In the genomic region with DNA sequence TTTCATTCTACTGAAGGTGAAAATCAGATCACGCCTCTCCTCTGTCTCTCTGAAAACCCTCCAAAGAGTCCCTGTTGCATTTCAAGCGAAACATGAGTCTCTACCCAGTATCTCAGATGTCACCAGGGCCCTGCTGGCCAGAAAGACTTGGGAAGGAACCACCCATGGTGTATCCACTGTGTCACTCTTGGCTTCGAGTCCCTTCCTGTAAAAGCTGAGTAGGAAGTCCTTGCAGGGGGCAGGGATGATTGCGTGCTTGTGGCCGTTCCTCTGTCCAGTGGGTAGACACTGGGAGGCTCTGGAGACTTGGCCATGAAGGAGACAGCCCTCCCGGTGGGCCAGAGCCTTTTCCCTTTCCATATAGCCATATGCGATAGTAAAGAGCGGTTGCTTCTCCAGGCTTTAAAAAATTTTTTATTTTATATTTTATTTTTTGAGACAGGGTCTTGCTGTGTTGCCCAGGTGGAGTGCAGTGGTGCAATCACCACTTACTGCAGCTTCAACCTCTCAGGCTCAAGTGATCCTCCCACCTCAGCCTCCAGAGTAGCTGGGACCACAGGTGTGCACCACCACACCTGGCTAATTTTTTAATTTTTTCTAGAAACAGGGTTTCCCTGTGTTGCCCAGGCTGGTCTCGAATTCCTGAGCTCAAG, we compare ENCODE assay signal across 19 cellular contexts. TPM values are rescaled to one million over a fixed set of nuclear protein-coding genes. Genes with fewer than 3 reads are reported as not detected.
DNase-seq lines count a peak whose midpoint lies in the region; FAIRE-seq and TF ChIP-seq lines count a peak whose summit lies in the region.
"Had no signal": no experiment of that assay in that cellular context is flagged by ENCODE, and none has a peak within 500 bp of the region (broad histone marks: within the 10 kb centered on the region; RNA-seq: fewer than 3 reads in every experiment).

No MANE protein-coding gene starts in this region.

- no peaks in the 10 kb centered on the region for H3K79me1 ChIP-seq in mesenchymal stem cell (replicated peaks; ENCODE audit: low read length, poor library complexity, severe bottlenecking)

- H3K4me3 ChIP-seq in mesenchymal stem cell (ENCODE audit: insufficient read depth in 1 of 2, low read depth in 1 of 2, low read length in 2 of 2) (no peak overlapping the region), lower leg skin (ENCODE audit: low read depth, poor library complexity, severe bottlenecking) (no peak overlapping the region)
- H3K4me3 ChIP-seq: coronary artery, mucosa of descending colon, ovary, skin epidermis had no signal

- peak; percentile 36 for DNase-seq in AG08395 (ENCODE audit: low spot score)
- DNase-seq in GM12891 (ENCODE audit: insufficient read length, low spot score): no peak
- no peak for DNase-seq in activated T-helper 1 cell treated with anti-CD3 and anti-CD28 coated beads, Interleukin-12 subunit alpha, Interleukin-12 subunit beta, Interleukin-2, Interleukin-4 antibody, amounts not matched to agents 30 ng/mL and 10 ng/mL and 1 ng/mL, durations not matched to agents 14 hours and 24 hours and 36 hours (ENCODE audit: low spot score)
- no peak for DNase-seq in mesenchymal stem cell
- DNase-seq in germinal center (ENCODE audit: low spot score): no peak
- no peak for DNase-seq in NCI-H2107 (lab: John Stamatoyannopoulos, UW)
- no peak for DNase-seq in superior temporal gyrus (ENCODE audit: extremely low spot score)
- no peak for DNase-seq in lower leg skin (ENCODE audit: low spot score in 2 of 2)
- DNase-seq: activated CD4-positive, alpha-beta T cell treated with anti-CD3 and anti-CD28 coated beads for 4 hours; head of caudate nucleus; KG1; mucosa of descending colon; NCI-H226; ovary had no signal

- peaks cover 28% of the 10 kb centered on the region for H3K4me1 ChIP-seq in mesenchymal stem cell (ENCODE audit: control insufficient read depth, insufficient read depth, low read depth, low read length)

- no peak overlapping the region for H4K8ac ChIP-seq in mesenchymal stem cell (ENCODE audit: low read length)

- peak overlapping the region; percentile 35 for H3K4me3 Mint-ChIP-seq in activated T-helper 1 cell treated with anti-CD3 and anti-CD28 coated beads, Interleukin-12 subunit alpha, Interleukin-12 subunit beta, Interleukin-2, Interleukin-4 antibody, amounts not matched to agents 30 ng/mL and 10 ng/mL and 1 ng/mL, durations not matched to agents 14 hours and 24 hours and 36 hours

- no peaks in the 10 kb centered on the region for H3K27me3 ChIP-seq in mesenchymal stem cell (ENCODE audit: control insufficient read depth in 1 of 2, insufficient read depth in 1 of 2, low read length in 2 of 2)
- H3K27me3 ChIP-seq: ovary had no signal

- H3K18ac ChIP-seq in mesenchymal stem cell (ENCODE audit: low read depth in 1 of 2, low read length in 2 of 2): peak overlapping the region in 1 of 2 experiments; percentile 25

- H4K91ac ChIP-seq in mesenchymal stem cell (ENCODE audit: low read length): peak overlapping the region; percentile 25

- H3K36me3 ChIP-seq in mesenchymal stem cell (ENCODE audit: control insufficient read depth in 1 of 2, insufficient read depth in 2 of 2, low read depth in 1 of 2, low read length in 2 of 2): no peaks in the 10 kb centered on the region
- H3K36me3 ChIP-seq: ovary had no signal

- H3K4me1 Mint-ChIP-seq in activated T-helper 1 cell treated with anti-CD3 and anti-CD28 coated beads, Interleukin-12 subunit alpha, Interleukin-12 subunit beta, Interleukin-2, Interleukin-4 antibody, amounts not matched to agents 30 ng/mL and 10 ng/mL and 1 ng/mL, durations not matched to agents 14 hours and 24 hours and 36 hours (ENCODE audit: low read depth): peaks cover 70% of the 10 kb centered on the region

- TF ChIP-seq CTCF in lower leg skin (IDR thresholded peaks at IDR 0.05): no peak

- H2BK5ac ChIP-seq in mesenchymal stem cell (ENCODE audit: low read depth, low read length, poor library complexity, severe bottlenecking): no peak overlapping the region

- peak overlapping the region in 1 of 2 experiments; percentile 73 for H2BK12ac ChIP-seq in mesenchymal stem cell (ENCODE audit: low read length in 2 of 2)

- H2AK5ac ChIP-seq in mesenchymal stem cell (ENCODE audit: low read length, severe bottlenecking): peak overlapping the region; percentile 87

- H3K27ac ChIP-seq in mesenchymal stem cell (ENCODE audit: low read length, poor library complexity, severe bottlenecking): no peak overlapping the region
- H3K27ac ChIP-seq: coronary artery had no signal

- TF ChIP-seq POLR2A in GM12891 (IDR thresholded peaks at IDR 0.05; ENCODE audit: low read depth, low read length): no peak
- no peak for TF ChIP-seq POLR2A in lower leg skin (IDR thresholded peaks at IDR 0.05)

- no peak overlapping the region for H3K14ac ChIP-seq in mesenchymal stem cell (ENCODE audit: low read length in 2 of 2)

- peaks cover 3% of the 10 kb centered on the region for H3K27me3 Mint-ChIP-seq in activated T-helper 1 cell treated with anti-CD3 and anti-CD28 coated beads, Interleukin-12 subunit alpha, Interleukin-12 subunit beta, Interleukin-2, Interleukin-4 antibody, amounts not matched to agents 30 ng/mL and 10 ng/mL and 1 ng/mL, durations not matched to agents 14 hours and 24 hours and 36 hours (ENCODE audit: insufficient read depth)

- WGBS in mesenchymal stem cell: 87% methylated on average over 6 of the region's 9 CpGs
- WGBS in lower leg skin, 2 donors: 70 to 77% methylated on average over 9 of the region's 9 CpGs

- H3K9me3 Mint-ChIP-seq in activated T-helper 1 cell treated with anti-CD3 and anti-CD28 coated beads, Interleukin-12 subunit alpha, Interleukin-12 subunit beta, Interleukin-2, Interleukin-4 antibody, amounts not matched to agents 30 ng/mL and 10 ng/mL and 1 ng/mL, durations not matched to agents 14 hours and 24 hours and 36 hours: peaks cover 10% of the 10 kb centered on the region

- H3K4ac ChIP-seq in mesenchymal stem cell (ENCODE audit: low read depth in 1 of 2, low read length in 2 of 2): no peak overlapping the region

- H2AFZ ChIP-seq in mesenchymal stem cell (ENCODE audit: low read depth, low read length): no peak overlapping the region

- peak overlapping the region; percentile 84 for H2BK15ac ChIP-seq in mesenchymal stem cell (ENCODE audit: low read depth, poor library complexity, severe bottlenecking)

- no peaks in the 10 kb centered on the region for H3K9me3 ChIP-seq in mesenchymal stem cell (ENCODE audit: control insufficient read depth, low read length)
- H3K9me3 ChIP-seq: mucosa of descending colon, ovary had no signal

- no peak overlapping the region for H3K27ac Mint-ChIP-seq in activated T-helper 1 cell treated with anti-CD3 and anti-CD28 coated beads, Interleukin-12 subunit alpha, Interleukin-12 subunit beta, Interleukin-2, Interleukin-4 antibody, amounts not matched to agents 30 ng/mL and 10 ng/mL and 1 ng/mL, durations not matched to agents 14 hours and 24 hours and 36 hours

- peak; percentile 38 for FAIRE-seq in GM12891 (lab: Jason Lieb, UNC)
- FAIRE-seq: islet of Langerhans had no signal

- no peak overlapping the region for H3K9ac ChIP-seq in mesenchymal stem cell (ENCODE audit: low read length)

- intact Hi-C loops in activated T-helper 1 cell treated with anti-CD3 and anti-CD28 coated beads, Interleukin-12 subunit alpha, Interleukin-12 subunit beta, Interleukin-2, Interleukin-4 antibody, amounts not matched to agents 30 ng/mL and 10 ng/mL and 1 ng/mL, durations not matched to agents 14 hours and 24 hours and 36 hours (cut with micrococcal nuclease): no loop called here
- intact Hi-C loops in lower leg skin (cut with DNase I; ENCODE audit: low total_unique reads): no loop called here

- peaks cover 3% of the 10 kb centered on the region for H3K36me3 Mint-ChIP-seq in activated T-helper 1 cell treated with anti-CD3 and anti-CD28 coated beads, Interleukin-12 subunit alpha, Interleukin-12 subunit beta, Interleukin-2, Interleukin-4 antibody, amounts not matched to agents 30 ng/mL and 10 ng/mL and 1 ng/mL, durations not matched to agents 14 hours and 24 hours and 36 hours (ENCODE audit: low read depth)

- no peak overlapping the region for H2BK120ac ChIP-seq in mesenchymal stem cell (ENCODE audit: low read depth, low read length)

- no peak overlapping the region for H3K23ac ChIP-seq in mesenchymal stem cell (ENCODE audit: low read length in 2 of 2)

- H3K4me2 ChIP-seq in mesenchymal stem cell (ENCODE audit: low read length, poor library complexity, severe bottlenecking): no peak overlapping the region

RNA-seq across cellular contexts. Expression of a gene that starts 19.0 kb away (rescaled TPM):
- polyA plus RNA-seq in GM12891 (2012; ENCODE audit: low read depth, missing spikeins): 39.3 TPM
- total RNA-seq in activated T-helper 1 cell treated with anti-CD3 and anti-CD28 coated beads, Interleukin-12 subunit alpha, Interleukin-12 subunit beta, Interleukin-2, Interleukin-4 antibody, amounts not matched to agents 30 ng/mL and 10 ng/mL and 1 ng/mL, durations not matched to agents 14 hours and 24 hours and 36 hours: 49.8 and 55.7 TPM in 2 replicates
- 4.6 TPM for polyA plus RNA-seq in mesenchymal stem cell (2013, experiment 1 of 2)
- 4.4 TPM for polyA plus RNA-seq in mesenchymal stem cell (2013, experiment 2 of 2)
- 10 to 100 TPM in 1 of 4 donors, 1 to 10 TPM in 3; 5.9 to 12.7 (median 7.9) TPM for total RNA-seq in lower leg skin

RNA-seq across cellular contexts. Expression of a gene that starts 45.1 kb away (rescaled TPM):
- polyA plus RNA-seq in GM12891 (2012; ENCODE audit: low read depth, missing spikeins): not detected
- not detected in 2 replicates for total RNA-seq in activated T-helper 1 cell treated with anti-CD3 and anti-CD28 coated beads, Interleukin-12 subunit alpha, Interleukin-12 subunit beta, Interleukin-2, Interleukin-4 antibody, amounts not matched to agents 30 ng/mL and 10 ng/mL and 1 ng/mL, durations not matched to agents 14 hours and 24 hours and 36 hours
- not detected for polyA plus RNA-seq in mesenchymal stem cell (2013, experiment 1 of 2)
- not detected for polyA plus RNA-seq in mesenchymal stem cell (2013, experiment 2 of 2)
- not detected for total RNA-seq in lower leg skin
- total RNA-seq: mucosa of descending colon, ovary, Right ventricle myocardium inferior had no signal
- polyA plus RNA-seq: esophagus, ovary had no signal

RNA-seq across cellular contexts. Expression of a gene that starts 49.9 kb away (rescaled TPM):
- polyA plus RNA-seq in GM12891 (2012; ENCODE audit: low read depth, missing spikeins): not detected
- total RNA-seq in activated T-helper 1 cell treated with anti-CD3 and anti-CD28 coated beads, Interleukin-12 subunit alpha, Interleukin-12 subunit beta, Interleukin-2, Interleukin-4 antibody, amounts not matched to agents 30 ng/mL and 10 ng/mL and 1 ng/mL, durations not matched to agents 14 hours and 24 hours and 36 hours: not detected in 2 replicates
- polyA plus RNA-seq in mesenchymal stem cell (2013, experiment 1 of 2): not detected
- not detected for polyA plus RNA-seq in mesenchymal stem cell (2013, experiment 2 of 2)
- 1 to 10 TPM in 1 of 4 donors, not detected in 3; 2.3 TPM for total RNA-seq in lower leg skin
- total RNA-seq: mucosa of descending colon, ovary, Right ventricle myocardium inferior had no signal
- polyA plus RNA-seq: esophagus, ovary had no signal

RNA-seq across cellular contexts. Expression of a gene that starts 52.8 kb away (rescaled TPM):
- polyA plus RNA-seq in GM12891 (2012; ENCODE audit: low read depth, missing spikeins): not detected
- not detected in 2 replicates for total RNA-seq in activated T-helper 1 cell treated with anti-CD3 and anti-CD28 coated beads, Interleukin-12 subunit alpha, Interleukin-12 subunit beta, Interleukin-2, Interleukin-4 antibody, amounts not matched to agents 30 ng/mL and 10 ng/mL and 1 ng/mL, durations not matched to agents 14 hours and 24 hours and 36 hours
- polyA plus RNA-seq in mesenchymal stem cell (2013, experiment 1 of 2): not detected
- polyA plus RNA-seq in mesenchymal stem cell (2013, experiment 2 of 2): not detected
- not detected for total RNA-seq in lower leg skin
- total RNA-seq: mucosa of descending colon, ovary, Right ventricle myocardium inferior had no signal
- polyA plus RNA-seq: esophagus, ovary had no signal

RNA-seq across cellular contexts. Expression of a gene that starts 57.1 kb away (rescaled TPM):
- polyA plus RNA-seq in GM12891 (2012; ENCODE audit: low read depth, missing spikeins): not detected
- total RNA-seq in activated T-helper 1 cell treated with anti-CD3 and anti-CD28 coated beads, Interleukin-12 subunit alpha, Interleukin-12 subunit beta, Interleukin-2, Interleukin-4 antibody, amounts not matched to agents 30 ng/mL and 10 ng/mL and 1 ng/mL, durations not matched to agents 14 hours and 24 hours and 36 hours: not detected in 2 replicates
- polyA plus RNA-seq in mesenchymal stem cell (2013, experiment 1 of 2): not detected
- not detected for polyA plus RNA-seq in mesenchymal stem cell (2013, experiment 2 of 2)
- not detected for total RNA-seq in lower leg skin
- total RNA-seq: mucosa of descending colon, ovary, Right ventricle myocardium inferior had no signal
- polyA plus RNA-seq: esophagus, ovary had no signal
